8 cellular contexts compared by ENCODE assay signal in the genomic region with DNA sequence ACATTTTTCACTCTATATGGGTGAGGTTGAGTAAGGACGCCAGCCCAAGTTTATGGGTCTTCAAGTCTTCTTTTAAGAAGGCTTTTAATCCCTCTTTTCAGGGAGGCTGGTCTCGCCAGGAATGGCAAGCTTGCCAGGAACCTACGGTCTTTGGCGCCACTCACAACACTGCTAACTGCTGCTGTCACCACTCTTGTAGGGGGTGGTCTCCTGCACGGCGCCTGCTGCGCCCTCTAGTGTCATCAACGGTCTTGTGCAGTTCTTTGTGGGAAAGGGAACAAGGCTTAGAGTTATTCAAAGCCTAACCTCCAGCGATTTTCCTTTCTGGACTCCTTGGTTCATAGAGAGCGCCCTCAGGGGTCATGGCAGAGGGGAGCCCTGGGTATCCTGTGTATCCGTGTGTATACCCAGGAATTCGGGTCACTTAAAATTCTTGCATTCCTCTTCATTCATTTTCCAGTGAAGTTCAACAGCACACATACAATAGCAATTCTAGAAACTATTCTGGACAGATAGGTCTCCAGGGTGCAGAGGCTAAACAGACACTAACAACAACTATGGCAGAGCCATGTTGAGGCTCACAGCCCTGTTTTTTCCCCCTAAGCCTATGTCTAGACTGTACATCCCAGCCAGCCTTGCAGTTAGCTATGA.
DNase-seq lines count a peak whose midpoint lies in the region; ATAC-seq, FAIRE-seq and TF ChIP-seq lines count a peak whose summit lies in the region.

No MANE protein-coding gene starts in this region.

- BruUV-seq in GM12878 (replicated peaks; lab: Mats Ljungman, UMichigan) (no TSS peak), HepG2 (replicated peaks; lab: Mats Ljungman, UMichigan) (no TSS peak)

- no peak for TF ChIP-seq EP300 in GM12878 (IDR thresholded peaks at IDR 0.05; ENCODE audit: borderline replicate concordance in 1 of 2, control insufficient read depth in 1 of 2, low read depth in 2 of 2, low read length in 2 of 2)
- no peak for TF ChIP-seq EP300 in HepG2 (IDR thresholded peaks at IDR 0.05; ENCODE audit: low read depth in 2 of 2, low read length in 2 of 2)
- no peak for TF ChIP-seq EP300 in HepG2 (CRISPR knock-in tag; IDR thresholded peaks at IDR 0.05; ENCODE audit: borderline replicate concordance)

- H2AFZ ChIP-seq in GM12878 (ENCODE audit: control insufficient read depth, low read depth, low read length): peak overlapping the region; percentile 47
- H2AFZ ChIP-seq in HepG2 (ENCODE audit: low read length): no peak overlapping the region

- H3K27me3 ChIP-seq in GM12878 (replicated peaks in 1 of 2; ENCODE audit: control insufficient read depth in 2 of 2, insufficient read depth in 2 of 2, low read length in 1 of 2) (no peaks in the 10 kb centered on the region), HepG2 (ENCODE audit: control insufficient read depth in 1 of 2, insufficient read depth in 2 of 2, low read length in 2 of 2) (no peaks in the 10 kb centered on the region)

- H3K36me3 ChIP-seq in GM12878 (ENCODE audit: control insufficient read depth in 2 of 2, insufficient read depth in 2 of 2, low read length in 1 of 2) (no peaks in the 10 kb centered on the region), HepG2 (replicated peaks in 1 of 2; ENCODE audit: control insufficient read depth in 1 of 2, insufficient read depth in 2 of 2, low read length in 2 of 2) (no peaks in the 10 kb centered on the region)

- RAD21 ChIA-PET in GM12878 (lab: Charles Lee; ENCODE audit: unreplicated experiment): interaction anchor here (0.8 to 2.0 kb wide), 4 partner anchors 58 to 115 kb away, joined by 3 to 5 read pairs (median 4); no protein-coding TSS in a partner anchor

- TF ChIP-seq RAD21 in GM12878 (IDR thresholded peaks at IDR 0.05; ENCODE audit: insufficient read depth, low read depth, low read length): peak; percentile 89
- TF ChIP-seq RAD21 in HepG2 (CRISPR knock-in tag; IDR thresholded peaks at IDR 0.05): no peak; the same call in 1 of the 2 replicates

- H3K79me2 ChIP-seq in GM12878 (ENCODE audit: control insufficient read depth, insufficient read depth, low read length) (no peaks in the 10 kb centered on the region), HepG2 (ENCODE audit: insufficient read depth, low read length) (no peaks in the 10 kb centered on the region)

- intact Hi-C loops in GM12878 (cut with micrococcal nuclease; ENCODE audit: unreplicated experiment) (loop anchor here (1.0 to 5.0 kb wide), 2 partner anchors 114 to 538 kb away; no protein-coding TSS in a partner anchor), HepG2 (cut with micrococcal nuclease; ENCODE audit: unreplicated experiment) (no loop called here)

- in situ Hi-C loops in GM12878 (cut with MboI) (no loop called here), HepG2 (cut with HindIII; ENCODE audit: extremely low pct_ligation_motif_present, low pct_unique_long_range_greater_than_20kb) (no loop called here)

- H3K27ac ChIP-seq in GM12878 (ENCODE audit: control insufficient read depth, insufficient read depth): no peak overlapping the region
- H3K27ac ChIP-seq in HepG2 (ENCODE audit: extremely low read length, insufficient read depth, low read length): no peak overlapping the region

- FAIRE-seq in GM12878 (lab: Jason Lieb, UNC) (no peak), HepG2 (lab: Jason Lieb, UNC) (no peak)

- WGBS in GM12878 (ENCODE audit: insufficient coverage, insufficient replicate concordance, low lambda C conversion rate, missing lambda C conversion rate): 7% methylated on average over 12 of the region's 12 CpGs
- 3% methylated on average over 7 of the region's 12 CpGs for WGBS in HepG2 (ENCODE audit: low lambda C conversion rate)

- peak; percentile 50 for ATAC-seq in HG03108 (IDR thresholded peaks at IDR 0.05; ENCODE audit: unreplicated experiment)
- peak; percentile 94 for ATAC-seq in GM12878
- peak; percentile 95 for ATAC-seq in HepG2

- DNase-seq in DMS53 (lab: John Stamatoyannopoulos, UW) (peak; percentile 89), GM19238 (ENCODE audit: insufficient read length, low spot score) (peak; percentile 27), NCI-H526 treated with DMSO at 0.1 percent for 48 hours (lab: John Stamatoyannopoulos, UW) (peak; percentile 33), GM12878 (ENCODE audit: low read depth, low spot score) (no peak), HepG2 (ENCODE audit: low spot score) (peak; percentile 18), NCI-H187 treated with DMSO at 0.1 percent for 48 hours (lab: John Stamatoyannopoulos, UW) (no peak), NCI-H1105 (lab: John Stamatoyannopoulos, UW) (no peak)

- no peak overlapping the region for H3K9ac ChIP-seq in GM12878 (ENCODE audit: control insufficient read depth, insufficient read depth, low read length)
- H3K9ac ChIP-seq in HepG2 (ENCODE audit: insufficient read depth, low read depth, low read length): no peak overlapping the region

- H4K20me1 ChIP-seq in GM12878 (ENCODE audit: control insufficient read depth, insufficient read depth) (no peaks in the 10 kb centered on the region), HepG2 (ENCODE audit: insufficient read depth, low read length) (no peaks in the 10 kb centered on the region)

- SMC1A ChIA-PET in GM12878 (lab: Charles Lee; ENCODE audit: uncharacterized antibody, unreplicated experiment): interaction anchor here (0.6 to 1.3 kb wide), 3 partner anchors 59 to 538 kb away, joined by 3 to 5 read pairs (median 3); no protein-coding TSS in a partner anchor

- H3K9me3 ChIP-seq in GM12878 (replicated peaks; ENCODE audit: control insufficient read depth, insufficient read depth, low read length): peaks cover 4% of the 10 kb centered on the region; the same call in 2 of the 3 replicates
- H3K9me3 ChIP-seq in HepG2 (ENCODE audit: low read length): peaks cover 35% of the 10 kb centered on the region

- H3K4me2 ChIP-seq in GM12878 (ENCODE audit: control insufficient read depth, insufficient read depth): no peak overlapping the region
- no peak overlapping the region for H3K4me2 ChIP-seq in HepG2 (ENCODE audit: low read depth, low read length)

- H3K4me3 ChIP-seq in GM12878 (no peak overlapping the region), HepG2 (replicated peaks in 1 of 3; ENCODE audit: insufficient read depth in 1 of 3, low read depth in 2 of 3, low read length in 3 of 3) (no peak overlapping the region)

- TF ChIP-seq CTCF in GM12878 (IDR thresholded peaks at IDR 0.05 in 2 of 3, conservative IDR thresholded peaks at IDR 0.05 in 1 of 3; ENCODE audit: control insufficient read depth in 2 of 3, extremely low read depth in 1 of 3, insufficient read depth in 1 of 3, low read depth in 3 of 3, low read length in 3 of 3): peak; percentile 74 to 81 (median 80)
- peak; percentile 76 for TF ChIP-seq CTCF in HepG2 (CRISPR knock-in tag; IDR thresholded peaks at IDR 0.05)

- H3K4me1 ChIP-seq in GM12878 (ENCODE audit: control insufficient read depth, insufficient read depth, low read length): no peaks in the 10 kb centered on the region; the same call in 1 of the 2 replicates
- no peaks in the 10 kb centered on the region for H3K4me1 ChIP-seq in HepG2 (ENCODE audit: insufficient read depth, low read length)

- no peak for TF ChIP-seq POLR2A in GM12878 (IDR thresholded peaks at IDR 0.05; ENCODE audit: low read depth, low read length)
- no peak for TF ChIP-seq POLR2A in HepG2 (IDR thresholded peaks at IDR 0.05; ENCODE audit: insufficient read depth in 1 of 2, low read depth in 2 of 2, low read length in 2 of 2)

- CTCF ChIA-PET in GM12878 (lab: Yijun Ruan, JAX) (interaction anchor here (0.6 to 2.3 kb wide), 8 partner anchors 12 to 1343 kb away, joined by 3 to 7 read pairs (median 4); no protein-coding TSS in a partner anchor), HepG2 (lab: Yijun Ruan, JAX; ENCODE audit: low intra/inter-chr PET ratio, low total read pairs) (no interaction called here)

- POLR2A ChIA-PET in GM12878 (lab: Charles Lee) (interaction anchor here (0.7 kb wide), 1 partner anchor 113 kb away, joined by 6 read pairs; no protein-coding TSS in a partner anchor), HepG2 (lab: Yijun Ruan, JAX) (no interaction called here)

TF ChIP-seq in GM12878, 131 proteins besides CTCF, POLR2A, EP300 and RAD21:
- no peak for TF ChIP-seq SMAD1 (IDR thresholded peaks at IDR 0.05; ENCODE audit: low read depth, partially characterized antibody)
- peak; percentile 76 for TF ChIP-seq SMC3 (IDR thresholded peaks at IDR 0.05; ENCODE audit: borderline replicate concordance, low read length)
- TF ChIP-seq NFYA (IDR thresholded peaks at IDR 0.05; ENCODE audit: borderline replicate concordance, low read depth, low read length): no peak
- TF ChIP-seq RUNX3 (IDR thresholded peaks at IDR 0.05; ENCODE audit: low read length): 0 out of 2 replicates have a peak, but pooled peaks have one; percentile 31
- no peak for TF ChIP-seq WRNIP1 (IDR thresholded peaks at IDR 0.05; ENCODE audit: borderline replicate concordance, low read depth, low read length)
TF ChIP-seq in GM12878: peak in this region for 2.

TF ChIP-seq in HepG2, 621 proteins besides CTCF, POLR2A, EP300 and RAD21 (continues in another document):
- TF ChIP-seq, protein P1, sequence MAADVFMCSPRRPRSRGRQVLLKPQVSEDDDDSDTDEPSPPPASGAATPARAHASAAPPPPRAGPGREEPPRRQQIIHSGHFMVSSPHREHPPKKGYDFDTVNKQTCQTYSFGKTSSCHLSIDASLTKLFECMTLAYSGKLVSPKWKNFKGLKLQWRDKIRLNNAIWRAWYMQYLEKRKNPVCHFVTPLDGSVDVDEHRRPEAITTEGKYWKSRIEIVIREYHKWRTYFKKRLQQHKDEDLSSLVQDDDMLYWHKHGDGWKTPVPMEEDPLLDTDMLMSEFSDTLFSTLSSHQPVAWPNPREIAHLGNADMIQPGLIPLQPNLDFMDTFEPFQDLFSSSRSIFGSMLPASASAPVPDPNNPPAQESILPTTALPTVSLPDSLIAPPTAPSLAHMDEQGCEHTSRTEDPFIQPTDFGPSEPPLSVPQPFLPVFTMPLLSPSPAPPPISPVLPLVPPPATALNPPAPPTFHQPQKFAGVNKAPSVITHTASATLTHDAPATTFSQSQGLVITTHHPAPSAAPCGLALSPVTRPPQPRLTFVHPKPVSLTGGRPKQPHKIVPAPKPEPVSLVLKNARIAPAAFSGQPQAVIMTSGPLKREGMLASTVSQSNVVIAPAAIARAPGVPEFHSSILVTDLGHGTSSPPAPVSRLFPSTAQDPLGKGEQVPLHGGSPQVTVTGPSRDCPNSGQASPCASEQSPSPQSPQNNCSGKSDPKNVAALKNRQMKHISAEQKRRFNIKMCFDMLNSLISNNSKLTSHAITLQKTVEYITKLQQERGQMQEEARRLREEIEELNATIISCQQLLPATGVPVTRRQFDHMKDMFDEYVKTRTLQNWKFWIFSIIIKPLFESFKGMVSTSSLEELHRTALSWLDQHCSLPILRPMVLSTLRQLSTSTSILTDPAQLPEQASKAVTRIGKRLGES (CRISPR knock-in tag; IDR thresholded peaks at IDR 0.05; ENCODE audit: borderline replicate concordance): no peak
- no peak for TF ChIP-seq ARNT2 (CRISPR knock-in tag; IDR thresholded peaks at IDR 0.05; ENCODE audit: low read depth)
- TF ChIP-seq SRSF9 (IDR thresholded peaks at IDR 0.05; ENCODE audit: borderline replicate concordance, insufficient read depth, low read depth, low read length, poor library complexity, severe bottlenecking): no peak
- TF ChIP-seq FOXC1 (CRISPR knock-in tag; IDR thresholded peaks at IDR 0.05; ENCODE audit: borderline replicate concordance): no peak

Comparison
In these comparisons a context has a peak if more than half of its experiments do, and no peak if none do; other contexts are left out.
1. DNase-seq: peak in DMS53 (single experiment), GM19238 (single experiment), NCI-H526 treated with DMSO at 0.1 percent for 48 hours (single experiment) and HepG2 (single experiment); none in GM12878 (single experiment), NCI-H187 treated with DMSO at 0.1 percent for 48 hours (single experiment) and NCI-H1105 (single experiment).
2. Peak in every context shown above with its lines, with median percentiles within 50 percentile points of each other: ATAC-seq.